ENCODE assay signal across 9 cellular contexts in the genomic region with DNA sequence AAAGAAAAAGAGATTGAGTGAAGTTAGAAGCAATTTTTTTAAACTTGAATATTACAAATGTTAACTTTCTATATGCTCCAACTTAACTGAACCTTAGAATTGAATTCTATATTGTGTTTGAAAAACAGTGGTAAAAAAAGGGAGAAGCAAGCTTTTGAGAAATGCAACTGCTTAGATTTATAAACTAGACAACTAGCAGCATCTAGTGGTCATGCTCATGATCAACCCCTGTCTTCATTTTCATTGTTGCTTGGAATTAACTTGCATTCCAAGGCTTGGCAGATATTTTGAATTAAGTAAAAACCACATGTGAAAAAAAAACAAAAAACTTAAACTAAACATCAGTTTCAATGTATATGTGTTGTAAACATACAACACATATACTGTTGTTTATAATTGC.
DNase-seq lines count a peak whose midpoint lies in the region; ATAC-seq and TF ChIP-seq lines count a peak whose summit lies in the region.
"Had no signal": no experiment of that assay in that cellular context is flagged by ENCODE, and none has a peak within 500 bp of the region (broad histone marks: within the 10 kb centered on the region; RNA-seq: fewer than 3 reads in every experiment).

No MANE protein-coding gene starts in this region.

- no peak for ATAC-seq in HG03175 (IDR thresholded peaks at IDR 0.05; ENCODE audit: unreplicated experiment)

- DNase-seq in GM10266 (ENCODE audit: extremely low spot score) (no peak), NCI-H146 (lab: John Stamatoyannopoulos, UW) (peak; percentile 47), dermis blood vessel endothelial cell (peak; percentile 26), non-pigmented ciliary epithelial cell (ENCODE audit: low read depth) (peak; percentile 9), NCI-H1092 (lab: John Stamatoyannopoulos, UW) (no peak), T-helper 2 cell (no peak)
- no peak for DNase-seq in central memory CD4-positive, alpha-beta T cell
- DNase-seq: stimulated activated CD4-positive, alpha-beta T cell treated with anti-CD3 and anti-CD28 coated beads, Interleukin-15, amount 100 ng/mL, for 24 hours had no signal

- peak; percentile 26 for TF ChIP-seq CTCF in GM10266 (IDR thresholded peaks at IDR 0.05; ENCODE audit: control insufficient read depth, insufficient read depth, low read depth, missing control alignments)

Comparison
In these comparisons a context has a peak if more than half of its experiments do, and no peak if none do; other contexts are left out.
1. DNase-seq: peak in NCI-H146 (single experiment), dermis blood vessel endothelial cell (single experiment) and non-pigmented ciliary epithelial cell (single experiment); none in GM10266 (single experiment), NCI-H1092 (single experiment), T-helper 2 cell (0 of 5) and central memory CD4-positive, alpha-beta T cell (single experiment).